In the genomic region with DNA sequence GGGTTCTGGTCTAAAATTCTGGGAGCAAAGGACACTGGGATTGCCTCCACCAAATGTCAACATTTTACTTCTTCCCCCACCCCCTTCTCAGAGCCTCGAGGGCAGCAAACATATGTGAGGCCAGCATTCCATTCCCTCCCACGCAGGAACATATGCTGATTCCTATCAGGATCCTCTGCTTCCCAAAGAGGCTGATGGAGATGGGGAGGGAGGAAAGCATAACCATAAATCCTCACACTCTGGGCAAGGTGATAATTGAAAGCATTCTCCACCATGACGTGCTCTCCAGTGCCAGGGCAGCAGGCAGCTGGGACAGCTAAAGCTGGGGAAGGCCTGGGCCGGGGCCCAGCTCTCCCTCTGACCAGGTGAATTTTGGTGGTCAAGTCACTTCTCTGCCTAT, we compare ENCODE assay signal across 10 cellular contexts.
DNase-seq lines count a peak whose midpoint lies in the region; ATAC-seq and TF ChIP-seq lines count a peak whose summit lies in the region.
"Had no signal": no experiment of that assay in that cellular context is flagged by ENCODE, and none has a peak within 500 bp of the region (broad histone marks: within the 10 kb centered on the region; RNA-seq: fewer than 3 reads in every experiment).

No MANE protein-coding gene starts in this region.

- H3K36me3 Mint-ChIP-seq in activated T-helper 17 cell treated with anti-CD3 and anti-CD28 coated beads, Interleukin-2, amount 50 U/mL, for 72 hours (ENCODE audit: low read depth): no peaks in the 10 kb centered on the region

- DNase-seq in EL (peak; percentile 92), hepatic stellate cell (ENCODE audit: low spot score) (peak; percentile 53), spleen (peak; percentile 74), NCI-H2196 (lab: John Stamatoyannopoulos, UW; ENCODE audit: unreplicated experiment) (no peak)
- DNase-seq: DMS79, NCI-H2227 treated with DMSO at 0.1 percent for 48 hours had no signal

- H3K4me1 Mint-ChIP-seq in activated T-helper 17 cell treated with anti-CD3 and anti-CD28 coated beads, Interleukin-2, amount 50 U/mL, for 72 hours: peaks cover 18% of the 10 kb centered on the region

- H3K27me3 Mint-ChIP-seq in activated T-helper 17 cell treated with anti-CD3 and anti-CD28 coated beads, Interleukin-2, amount 50 U/mL, for 72 hours: no peaks in the 10 kb centered on the region

- no peak for TF ChIP-seq POLR2A in spleen (IDR thresholded peaks at IDR 0.05)

- TF ChIP-seq CTCF in spleen (IDR thresholded peaks at IDR 0.05 in 8 of 11, conservative IDR thresholded peaks at IDR 0.05 in 3 of 11): no peak

- intact Hi-C loops in spleen (cut with DNase I; ENCODE audit: low total_unique reads): no loop called here

- H3K36me3 ChIP-seq in spleen: no peaks in the 10 kb centered on the region

- H3K9me3 ChIP-seq in spleen: no peaks in the 10 kb centered on the region

- H3K4me3 Mint-ChIP-seq in activated T-helper 17 cell treated with anti-CD3 and anti-CD28 coated beads, Interleukin-2, amount 50 U/mL, for 72 hours: no peak overlapping the region

- 61 to 79% (median 72%) methylated on average over 4 of the region's 4 CpGs for WGBS in spleen, 5 donors

- H3K9me3 Mint-ChIP-seq in activated T-helper 17 cell treated with anti-CD3 and anti-CD28 coated beads, Interleukin-2, amount 50 U/mL, for 72 hours: no peaks in the 10 kb centered on the region

- no peak for ATAC-seq in activated T-helper 17 cell treated with anti-CD3 and anti-CD28 coated beads, Interleukin-2, amount 50 U/mL, for 72 hours (replicated peaks)
- ATAC-seq in GM19397 (IDR thresholded peaks at IDR 0.05; ENCODE audit: unreplicated experiment): no peak
- no peak for ATAC-seq in esophagus mucosa
- ATAC-seq in HG02884 (IDR thresholded peaks at IDR 0.05; ENCODE audit: unreplicated experiment): no peak

- H3K4me3 ChIP-seq in spleen: peak overlapping the region in 1 of 8 donors; percentile 6

- H3K27ac Mint-ChIP-seq in activated T-helper 17 cell treated with anti-CD3 and anti-CD28 coated beads, Interleukin-2, amount 50 U/mL, for 72 hours: peak overlapping the region; percentile 64

- peak overlapping the region; percentile 40 to 85 (median 76) for H3K27ac ChIP-seq in spleen

- peaks cover 44 to 100% (median 78%) of the 10 kb centered on the region in 6 donors for H3K4me1 ChIP-seq in spleen

- H3K27me3 ChIP-seq in spleen (replicated peaks in 1 of 7): no peaks in the 10 kb centered on the region
